Comparison of ENCODE assay signal across 19 cellular contexts in the genomic region with DNA sequence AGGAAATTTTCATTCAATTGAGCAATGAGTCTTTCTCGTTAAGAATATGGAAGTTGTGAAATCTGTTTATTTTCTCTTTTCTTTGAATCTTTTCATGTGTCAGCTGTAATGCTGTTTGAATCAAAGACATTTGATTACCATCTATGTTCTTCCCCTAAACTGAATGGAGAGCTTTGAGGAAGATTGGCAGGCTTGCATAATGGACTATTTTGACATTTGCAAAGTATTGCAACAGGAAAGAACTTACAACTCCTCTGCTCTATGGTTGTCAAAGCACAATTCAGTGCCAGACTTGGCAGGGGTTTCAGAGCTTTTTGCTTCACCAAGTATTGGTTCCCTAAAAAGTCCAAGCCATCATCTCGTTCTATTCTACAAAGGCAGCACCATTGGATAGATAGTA.
DNase-seq lines count a peak whose midpoint lies in the region; ATAC-seq and TF ChIP-seq lines count a peak whose summit lies in the region.
"Had no signal": no experiment of that assay in that cellular context is flagged by ENCODE, and none has a peak within 500 bp of the region (broad histone marks: within the 10 kb centered on the region; RNA-seq: fewer than 3 reads in every experiment).

No MANE protein-coding gene starts in this region.

- no peaks in the 10 kb centered on the region for H3K4me1 Mint-ChIP-seq in GM23338
- H3K4me1 Mint-ChIP-seq: H9 had no signal

- no peaks in the 10 kb centered on the region for H3K36me3 ChIP-seq in GM23338 (ENCODE audit: insufficient read depth)
- H3K36me3 ChIP-seq in effector memory CD4-positive, alpha-beta T cell (ENCODE audit: control insufficient read depth, insufficient read depth, low read length): no peaks in the 10 kb centered on the region
- H3K36me3 ChIP-seq: SJSA1 had no signal

- no peak overlapping the region for H3K27ac Mint-ChIP-seq in GM23338
- H3K27ac Mint-ChIP-seq: H9; T-helper 2 cell treated with Interferon-gamma antibody and Interleukin-4, amounts not matched to agents 5 μg/mL and 100 μg/mL, for 36 hours had no signal

- no peak for TF ChIP-seq CTCF in HL-60 (IDR thresholded peaks at IDR 0.05; ENCODE audit: insufficient read depth, low read length)
- no peak for TF ChIP-seq CTCF in GM23338 (conservative IDR thresholded peaks at IDR 0.05; ENCODE audit: low read depth in 2 of 2)

- H3K27ac ChIP-seq in HL-60 (replicated peaks): peak overlapping the region; percentile 52
- no peak overlapping the region for H3K27ac ChIP-seq in GM23338 (ENCODE audit: low read depth)
- no peak overlapping the region for H3K27ac ChIP-seq in effector memory CD4-positive, alpha-beta T cell (ENCODE audit: insufficient read depth, low read length, poor library complexity, severe bottlenecking)
- H3K27ac ChIP-seq: C4-2B, RWPE1, SJSA1 had no signal

- no peak overlapping the region for H2AFZ ChIP-seq in GM23338

- no peaks in the 10 kb centered on the region for H3K9me2 ChIP-seq in GM23338 (ENCODE audit: insufficient read depth)

- H4K20me1 ChIP-seq in GM23338 (replicated peaks; ENCODE audit: insufficient read depth): no peaks in the 10 kb centered on the region

- H3K9me3 Mint-ChIP-seq in GM23338: no peaks in the 10 kb centered on the region
- H3K9me3 Mint-ChIP-seq: H9 had no signal

- no peaks in the 10 kb centered on the region for H3K4me1 ChIP-seq in GM23338 (ENCODE audit: insufficient read depth)
- no peaks in the 10 kb centered on the region for H3K4me1 ChIP-seq in effector memory CD4-positive, alpha-beta T cell (ENCODE audit: control insufficient read depth, insufficient read depth, low read length, poor library complexity, severe bottlenecking)
- H3K4me1 ChIP-seq: SJSA1 had no signal

- no peak overlapping the region for H3K4me3 ChIP-seq in HL-60 (replicated peaks; ENCODE audit: insufficient read depth, low read length)
- no peak overlapping the region for H3K4me3 ChIP-seq in GM23338
- no peak overlapping the region for H3K4me3 ChIP-seq in effector memory CD4-positive, alpha-beta T cell (ENCODE audit: insufficient read depth, low read depth, low read length, poor library complexity, severe bottlenecking)
- H3K4me3 ChIP-seq: SJSA1 had no signal

- no peaks in the 10 kb centered on the region for H3K27me3 Mint-ChIP-seq in GM23338 (ENCODE audit: insufficient read depth, low read depth, poor library complexity)

- intact Hi-C loops in Right ventricle myocardium inferior (cut with DNase I): no loop called here

- no peak for ATAC-seq in GM23338
- no peak for ATAC-seq in Right ventricle myocardium inferior

- H3F3A ChIP-seq in GM23338 (replicated peaks; ENCODE audit: low read depth): no peaks in the 10 kb centered on the region

- H3K4me3 Mint-ChIP-seq in GM23338: no peak overlapping the region
- H3K4me3 Mint-ChIP-seq: H9; T-helper 2 cell treated with Interferon-gamma antibody and Interleukin-4, amounts not matched to agents 5 μg/mL and 100 μg/mL, for 36 hours had no signal

- no peak overlapping the region for H3K4me2 ChIP-seq in GM23338

- no peaks in the 10 kb centered on the region for H3K27me3 ChIP-seq in HL-60 (ENCODE audit: insufficient read depth, poor library complexity, severe bottlenecking)
- H3K27me3 ChIP-seq in GM23338 (ENCODE audit: insufficient read depth): no peaks in the 10 kb centered on the region
- H3K27me3 ChIP-seq in effector memory CD4-positive, alpha-beta T cell (replicated peaks; ENCODE audit: control insufficient read depth, insufficient read depth, low read length, poor library complexity, severe bottlenecking): no peaks in the 10 kb centered on the region
- H3K27me3 ChIP-seq: SJSA1 had no signal

- DNase-seq in HL-60 (ENCODE audit: low read depth in 1 of 2, low spot score in 1 of 2): peak; percentile 16 to 57
- peak; percentile 62 to 90 for DNase-seq in NOMO-1 (lab: John Stamatoyannopoulos, UW; ENCODE audit: unreplicated experiment in 2 of 2)
- DNase-seq in SIG-M5 treated with dmso at 0.1 percent for 504 hours (lab: John Stamatoyannopoulos, UW; ENCODE audit: unreplicated experiment): peak; percentile 93
- DNase-seq in foreskin melanocyte: peak; percentile 10
- DNase-seq in GM23338 (ENCODE audit: low spot score): no peak
- no peak for DNase-seq in OCI-M2 (lab: John Stamatoyannopoulos, UW; ENCODE audit: unreplicated experiment)
- no peak for DNase-seq in Right ventricle myocardium inferior (ENCODE audit: missing footprints)
- DNase-seq in effector memory CD4-positive, alpha-beta T cell: no peak
- DNase-seq: DMS 273 treated with DMSO at 0.1 percent for 48 hours, DND-41, H9, IMR-90, Karpas-422, NCI-H1417 treated with DMSO at 0.1 percent for 48 hours, NCI-H526 had no signal

- no peaks in the 10 kb centered on the region for H3K36me3 Mint-ChIP-seq in GM23338 (ENCODE audit: low read depth)

- H3K79me2 ChIP-seq in GM23338 (replicated peaks; ENCODE audit: insufficient read depth): no peaks in the 10 kb centered on the region

- H3K9me3 ChIP-seq in effector memory CD4-positive, alpha-beta T cell (ENCODE audit: control insufficient read depth, low read length): no peaks in the 10 kb centered on the region
- H3K9me3 ChIP-seq: SJSA1 had no signal

TF ChIP-seq in GM23338, 12 proteins besides CTCF, POLR2A, EP300 and RAD21:
- no peak for TF ChIP-seq NANOG (IDR thresholded peaks at IDR 0.05; ENCODE audit: borderline replicate concordance)
- no peak for TF ChIP-seq EZH2 (IDR thresholded peaks at IDR 0.05; ENCODE audit: low read depth, unreplicated experiment)
- TF ChIP-seq STAT1 (IDR thresholded peaks at IDR 0.05; ENCODE audit: unreplicated experiment): no peak
- no peak for TF ChIP-seq EZH2phosphoT487 (IDR thresholded peaks at IDR 0.05; ENCODE audit: unreplicated experiment)
- no peak for TF ChIP-seq CREB1 (CRISPR knock-in tag; IDR thresholded peaks at IDR 0.05; ENCODE audit: low read depth)
- TF ChIP-seq POLR2AphosphoS5 (IDR thresholded peaks at IDR 0.05; ENCODE audit: low read depth): no peak

Comparison
In these comparisons a context has a peak if more than half of its experiments do, and no peak if none do; other contexts are left out.
1. DNase-seq: peak in HL-60 (2 of 2), NOMO-1 (2 of 2), SIG-M5 treated with dmso at 0.1 percent for 504 hours (single experiment) and foreskin melanocyte (single experiment); none in GM23338 (single experiment), OCI-M2 (single experiment), Right ventricle myocardium inferior (single experiment) and effector memory CD4-positive, alpha-beta T cell (0 of 3).